24 cellular contexts compared by ENCODE assay signal in genomic region chr15:41125950-41126642, GRCh38. TPM values are rescaled to one million over a fixed set of nuclear protein-coding genes. Genes with fewer than 3 reads are reported as not detected.
A peak's percentile ranks its signal among the peaks of the same experiment; 100 is the strongest.
DNase-seq lines count a peak whose midpoint lies in the region; ATAC-seq and TF ChIP-seq lines count a peak whose summit lies in the region.
"Had no signal": no experiment of that assay in that cellular context is flagged by ENCODE, and none has a peak within 500 bp of the region (broad histone marks: within the 10 kb centered on the region; RNA-seq: fewer than 3 reads in every experiment).

No MANE protein-coding gene starts in this region.

- intact Hi-C loops in activated CD4-positive, alpha-beta memory T cell treated with anti-CD3 and anti-CD28 coated beads for 36 hours (cut with micrococcal nuclease): no loop called here
- intact Hi-C loops in activated T-helper 2 cell treated with anti-CD3 and anti-CD28 coated beads, Interferon-gamma antibody, Interleukin-2, Interleukin-4, amounts not matched to agents 10 μg/mL and 5 μg/mL and 100 μg/mL, durations not matched to agents 14 hours and 24 hours and 36 hours (cut with micrococcal nuclease): no loop called here

- peak; percentile 4 for DNase-seq in NCI-H146 (lab: John Stamatoyannopoulos, UW)
- DNase-seq in NCI-H146 treated with DMSO at 0.1 percent for 48 hours (lab: John Stamatoyannopoulos, UW; ENCODE audit: unreplicated experiment): no peak
- peak; percentile 51 for DNase-seq in HT1080 (ENCODE audit: low read depth)
- DNase-seq in activated CD4-positive, alpha-beta memory T cell treated with anti-CD3 and anti-CD28 coated beads for 36 hours: peak; percentile 12
- DNase-seq in mesenteric fat pad (ENCODE audit: low spot score): peak; percentile 8
- DNase-seq in HEK293T (ENCODE audit: extremely low spot score): no peak
- DNase-seq in activated T-helper 2 cell treated with anti-CD3 and anti-CD28 coated beads, Interferon-gamma antibody, Interleukin-2, Interleukin-4, amounts not matched to agents 10 μg/mL and 5 μg/mL and 100 μg/mL, durations not matched to agents 14 hours and 24 hours and 36 hours (ENCODE audit: low spot score): no peak
- DNase-seq: activated naive CD8-positive, alpha-beta T cell treated with anti-CD3 and anti-CD28 coated beads, Interleukin-2, amount 50 U/mL, for 24 hours; body of pancreas; COR-L47; endodermal cell; H9; heart left ventricle; immature natural killer cell; NCI-H1417 treated with DMSO at 0.1 percent for 48 hours; NCI-H82; spleen; substantia nigra; T-helper 9 cell; uterus had no signal

- ATAC-seq in GM21576 (IDR thresholded peaks at IDR 0.05; ENCODE audit: unreplicated experiment): no peak
- ATAC-seq: activated naive CD8-positive, alpha-beta T cell treated with anti-CD3 and anti-CD28 coated beads, Interleukin-2, amount 50 U/mL, for 24 hours; body of pancreas; heart left ventricle; Panc1 had no signal

- H3K9me3 Mint-ChIP-seq in activated CD4-positive, alpha-beta memory T cell treated with anti-CD3 and anti-CD28 coated beads for 36 hours: peaks cover 4% of the 10 kb centered on the region
- H3K9me3 Mint-ChIP-seq in activated T-helper 2 cell treated with anti-CD3 and anti-CD28 coated beads, Interferon-gamma antibody, Interleukin-2, Interleukin-4, amounts not matched to agents 10 μg/mL and 5 μg/mL and 100 μg/mL, durations not matched to agents 14 hours and 24 hours and 36 hours: no peaks in the 10 kb centered on the region
- H3K9me3 Mint-ChIP-seq: activated naive CD8-positive, alpha-beta T cell treated with anti-CD3 and anti-CD28 coated beads, Interleukin-2, amount 50 U/mL, for 24 hours; endodermal cell; H9; neural progenitor cell had no signal

- H3K27me3 Mint-ChIP-seq in activated CD4-positive, alpha-beta memory T cell treated with anti-CD3 and anti-CD28 coated beads for 36 hours: peaks cover 4% of the 10 kb centered on the region
- peaks cover 18% of the 10 kb centered on the region for H3K27me3 Mint-ChIP-seq in activated T-helper 2 cell treated with anti-CD3 and anti-CD28 coated beads, Interferon-gamma antibody, Interleukin-2, Interleukin-4, amounts not matched to agents 10 μg/mL and 5 μg/mL and 100 μg/mL, durations not matched to agents 14 hours and 24 hours and 36 hours (ENCODE audit: low read depth)

- CTCF ChIA-PET in activated CD4-positive, alpha-beta memory T cell treated with anti-CD3 and anti-CD28 coated beads for 36 hours (lab: Charles Lee): no interaction called here
- CTCF ChIA-PET in HEK293T (lab: Yijun Ruan, JAX): no interaction called here

- POLR2A ChIA-PET in activated CD4-positive, alpha-beta memory T cell treated with anti-CD3 and anti-CD28 coated beads for 36 hours (lab: Charles Lee): interaction anchor here (0.6 kb wide), 2 partner anchors 30 to 149 kb away, joined by 3 read pairs; no protein-coding TSS in a partner anchor
- POLR2A ChIA-PET in HEK293T (lab: Yijun Ruan, JAX): interaction anchor here (1.1 to 2.5 kb wide), 2 partner anchors 9 to 10 kb away, joined by 3 to 21 read pairs; partner anchors contain the start of gene INO80

- no peak overlapping the region for H3K4me3 Mint-ChIP-seq in activated CD4-positive, alpha-beta memory T cell treated with anti-CD3 and anti-CD28 coated beads for 36 hours
- no peak overlapping the region for H3K4me3 Mint-ChIP-seq in activated T-helper 2 cell treated with anti-CD3 and anti-CD28 coated beads, Interferon-gamma antibody, Interleukin-2, Interleukin-4, amounts not matched to agents 10 μg/mL and 5 μg/mL and 100 μg/mL, durations not matched to agents 14 hours and 24 hours and 36 hours (ENCODE audit: low read depth)
- H3K4me3 Mint-ChIP-seq: activated naive CD8-positive, alpha-beta T cell treated with anti-CD3 and anti-CD28 coated beads, Interleukin-2, amount 50 U/mL, for 24 hours; B cell; endodermal cell; H9; immature natural killer cell; neural progenitor cell had no signal

- H3K27ac Mint-ChIP-seq in activated CD4-positive, alpha-beta memory T cell treated with anti-CD3 and anti-CD28 coated beads for 36 hours: no peak overlapping the region
- H3K27ac Mint-ChIP-seq in activated T-helper 2 cell treated with anti-CD3 and anti-CD28 coated beads, Interferon-gamma antibody, Interleukin-2, Interleukin-4, amounts not matched to agents 10 μg/mL and 5 μg/mL and 100 μg/mL, durations not matched to agents 14 hours and 24 hours and 36 hours: no peak overlapping the region
- H3K27ac Mint-ChIP-seq: activated naive CD8-positive, alpha-beta T cell treated with anti-CD3 and anti-CD28 coated beads, Interleukin-2, amount 50 U/mL, for 24 hours; B cell; endodermal cell; H9; immature natural killer cell; neural progenitor cell had no signal

- H3K4me1 Mint-ChIP-seq in activated CD4-positive, alpha-beta memory T cell treated with anti-CD3 and anti-CD28 coated beads for 36 hours (ENCODE audit: low read depth): no peaks in the 10 kb centered on the region
- H3K4me1 Mint-ChIP-seq in activated T-helper 2 cell treated with anti-CD3 and anti-CD28 coated beads, Interferon-gamma antibody, Interleukin-2, Interleukin-4, amounts not matched to agents 10 μg/mL and 5 μg/mL and 100 μg/mL, durations not matched to agents 14 hours and 24 hours and 36 hours (ENCODE audit: low read depth): peaks cover 2% of the 10 kb centered on the region
- H3K4me1 Mint-ChIP-seq: activated naive CD8-positive, alpha-beta T cell treated with anti-CD3 and anti-CD28 coated beads, Interleukin-2, amount 50 U/mL, for 24 hours; B cell; endodermal cell; H9; immature natural killer cell; neural progenitor cell had no signal

- no peaks in the 10 kb centered on the region for H3K36me3 Mint-ChIP-seq in activated CD4-positive, alpha-beta memory T cell treated with anti-CD3 and anti-CD28 coated beads for 36 hours
- H3K36me3 Mint-ChIP-seq in activated T-helper 2 cell treated with anti-CD3 and anti-CD28 coated beads, Interferon-gamma antibody, Interleukin-2, Interleukin-4, amounts not matched to agents 10 μg/mL and 5 μg/mL and 100 μg/mL, durations not matched to agents 14 hours and 24 hours and 36 hours (ENCODE audit: low read depth): no peaks in the 10 kb centered on the region
- H3K36me3 Mint-ChIP-seq: immature natural killer cell, neural progenitor cell had no signal

TF ChIP-seq in HEK293T, 16 proteins besides CTCF, POLR2A, EP300 and RAD21:
- no peak for TF ChIP-seq LEF1 (IDR thresholded peaks at IDR 0.05; ENCODE audit: borderline replicate concordance)
- TF ChIP-seq HDGF (IDR thresholded peaks at IDR 0.05; ENCODE audit: borderline replicate concordance): no peak
- no peak for TF ChIP-seq ZNF384 (IDR thresholded peaks at IDR 0.05)
- no peak for TF ChIP-seq SUZ12 (IDR thresholded peaks at IDR 0.05)
- no peak for TF ChIP-seq NFRKB (IDR thresholded peaks at IDR 0.05)
- TF ChIP-seq FOXK2 (IDR thresholded peaks at IDR 0.05): no peak
- TF ChIP-seq, protein P1, sequence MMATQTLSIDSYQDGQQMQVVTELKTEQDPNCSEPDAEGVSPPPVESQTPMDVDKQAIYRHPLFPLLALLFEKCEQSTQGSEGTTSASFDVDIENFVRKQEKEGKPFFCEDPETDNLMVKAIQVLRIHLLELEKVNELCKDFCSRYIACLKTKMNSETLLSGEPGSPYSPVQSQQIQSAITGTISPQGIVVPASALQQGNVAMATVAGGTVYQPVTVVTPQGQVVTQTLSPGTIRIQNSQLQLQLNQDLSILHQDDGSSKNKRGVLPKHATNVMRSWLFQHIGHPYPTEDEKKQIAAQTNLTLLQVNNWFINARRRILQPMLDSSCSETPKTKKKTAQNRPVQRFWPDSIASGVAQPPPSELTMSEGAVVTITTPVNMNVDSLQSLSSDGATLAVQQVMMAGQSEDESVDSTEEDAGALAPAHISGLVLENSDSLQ (IDR thresholded peaks at IDR 0.05): no peak
- TF ChIP-seq L3MBTL2 (conservative IDR thresholded peaks at IDR 0.05): no peak
- no peak for TF ChIP-seq ARNT (IDR thresholded peaks at IDR 0.05)
- TF ChIP-seq SP1 (IDR thresholded peaks at IDR 0.05): no peak
- TF ChIP-seq ELF4 (IDR thresholded peaks at IDR 0.05): no peak
- no peak for TF ChIP-seq CTBP1 (IDR thresholded peaks at IDR 0.05; ENCODE audit: borderline replicate concordance)
- no peak for TF ChIP-seq FOXA1 (IDR thresholded peaks at IDR 0.05)
- TF ChIP-seq FOXM1 (IDR thresholded peaks at IDR 0.05; ENCODE audit: borderline replicate concordance): no peak
- no peak for TF ChIP-seq TARDBP (IDR thresholded peaks at IDR 0.05)
- TF ChIP-seq BHLHE40 (IDR thresholded peaks at IDR 0.05; ENCODE audit: borderline replicate concordance): no peak

RNA-seq across cellular contexts. Expression of gene INO80, which starts 10.0 kb away (rescaled TPM):
- 27.6 and 46.3 TPM in 2 replicates for total RNA-seq in HT1080 (2014; rRNA removed; shearing (Covaris generic))
- 8.7 and 14.4 TPM in 2 replicates for polyA plus RNA-seq in HT1080 (2015; cell fraction: cytosol; rRNA removed)
- 6.6 and 12.4 TPM in 2 replicates for polyA plus RNA-seq in HT1080 (2015; cell fraction: nucleus; rRNA removed)
- total RNA-seq in activated CD4-positive, alpha-beta memory T cell treated with anti-CD3 and anti-CD28 coated beads for 36 hours: 10 to 100 TPM; 19.9 to 22.8 TPM
- total RNA-seq in mesenteric fat pad: 27.2 TPM
- total RNA-seq in activated T-helper 2 cell treated with anti-CD3 and anti-CD28 coated beads, Interferon-gamma antibody, Interleukin-2, Interleukin-4, amounts not matched to agents 10 μg/mL and 5 μg/mL and 100 μg/mL, durations not matched to agents 14 hours and 24 hours and 36 hours: 33.2 and 35.2 TPM in 2 replicates

Comparison
In these comparisons a context has a peak if more than half of its experiments do, and no peak if none do; other contexts are left out.
1. DNase-seq: peak in NCI-H146 (single experiment), HT1080 (single experiment), activated CD4-positive, alpha-beta memory T cell treated with anti-CD3 and anti-CD28 coated beads for 36 hours (single experiment) and mesenteric fat pad (single experiment); none in NCI-H146 treated with DMSO at 0.1 percent for 48 hours (single experiment), HEK293T (single experiment) and activated T-helper 2 cell treated with anti-CD3 and anti-CD28 coated beads, Interferon-gamma antibody, Interleukin-2, Interleukin-4, amounts not matched to agents 10 μg/mL and 5 μg/mL and 100 μg/mL, durations not matched to agents 14 hours and 24 hours and 36 hours (single experiment).